In the genomic region with DNA sequence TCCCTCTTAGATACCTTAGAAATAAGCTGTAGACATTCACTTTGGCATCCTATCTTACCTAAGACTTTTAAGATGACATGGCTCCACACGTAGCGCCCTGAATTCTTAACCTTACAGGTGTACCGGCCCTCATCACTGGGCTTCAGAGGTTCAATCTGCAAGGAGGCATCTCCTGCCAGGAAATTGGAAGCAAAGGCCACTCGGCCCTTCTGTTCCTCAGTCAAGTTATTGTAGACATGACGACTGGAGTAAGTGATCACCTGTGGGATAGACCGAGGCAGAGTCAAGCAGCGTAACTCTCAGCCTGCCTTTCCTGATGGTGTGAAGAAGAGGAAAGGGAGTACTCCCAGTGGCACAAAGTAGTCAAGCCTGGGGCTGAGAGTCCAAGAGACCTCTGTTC, we compare ENCODE assay signal across 1 cellular context.
TF ChIP-seq lines count a peak whose summit lies in the region.

No MANE protein-coding gene starts in this region.

TF ChIP-seq in IMR-90, 13 proteins besides CTCF, POLR2A, EP300 and RAD21:
- TF ChIP-seq CEBPB (IDR thresholded peaks at IDR 0.05; ENCODE audit: low read depth, low read length) (no peak), NFE2L2 (IDR thresholded peaks at IDR 0.05; ENCODE audit: low read depth, low read length) (no peak), SMC3 (IDR thresholded peaks at IDR 0.05; ENCODE audit: low read depth, low read length) (no peak), RCOR1 (IDR thresholded peaks at IDR 0.05; ENCODE audit: insufficient replicate concordance, low read length) (no peak), CHD1 (IDR thresholded peaks at IDR 0.05; ENCODE audit: low read depth, low read length) (no peak), RFX5 (IDR thresholded peaks at IDR 0.05; ENCODE audit: low read depth, low read length) (no peak), FOS (IDR thresholded peaks at IDR 0.05; ENCODE audit: low read depth, low read length) (no peak), MXI1 (IDR thresholded peaks at IDR 0.05; ENCODE audit: borderline replicate concordance, low read depth, low read length) (no peak), USF2 (IDR thresholded peaks at IDR 0.05; ENCODE audit: low read depth, low read length) (no peak)
TF ChIP-seq in IMR-90: peak in this region for 0.
